ENCODE assay signal across 10 cellular contexts in the genomic region with DNA sequence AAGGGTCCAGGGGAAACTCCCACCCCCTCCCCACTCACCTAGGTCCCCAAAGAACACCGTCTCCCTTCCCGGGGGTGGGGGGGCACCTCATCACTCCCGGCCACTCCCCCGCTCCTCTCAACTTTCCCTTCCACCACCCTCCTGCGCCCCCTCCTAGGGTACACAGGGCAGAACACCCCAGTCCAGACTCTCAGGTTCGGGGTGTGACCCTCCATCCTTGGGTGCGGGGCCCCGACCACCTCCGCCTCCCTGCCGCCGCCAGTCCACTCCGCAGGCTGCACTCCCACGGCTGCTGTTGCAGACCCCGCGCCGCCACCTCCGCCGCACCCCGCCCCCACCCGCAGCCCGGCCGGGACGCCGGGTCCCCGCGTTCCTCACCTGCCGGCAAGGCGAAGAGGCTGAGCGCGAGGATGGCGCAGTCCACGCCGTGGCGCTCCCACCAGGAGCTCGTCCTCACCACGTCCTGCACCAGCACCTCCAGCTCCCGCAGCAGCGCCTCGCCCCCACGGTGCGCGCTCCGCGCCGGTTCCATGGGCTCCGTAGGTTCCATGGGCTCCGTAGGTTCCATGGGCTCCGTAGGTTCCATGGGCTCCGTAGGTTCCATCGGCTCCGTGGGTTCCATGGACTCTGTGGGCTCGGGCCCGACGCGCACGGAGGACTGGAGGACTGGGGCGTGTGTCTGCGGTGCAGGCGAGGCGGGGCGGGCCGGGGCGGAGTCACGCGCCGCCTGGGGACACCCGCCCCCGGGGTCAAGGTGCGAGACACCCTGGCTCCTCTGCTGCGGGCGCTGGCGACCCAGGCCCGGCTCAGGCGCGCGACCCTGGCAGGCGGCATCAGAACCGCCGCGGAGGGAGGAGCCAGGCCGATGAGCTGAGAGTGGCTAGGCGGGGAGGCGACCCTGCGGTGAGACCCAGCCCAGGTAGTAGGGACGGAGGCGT. TPM values are rescaled to one million over a fixed set of nuclear protein-coding genes. Genes with fewer than 3 reads are reported as not detected.
DNase-seq lines count a peak whose midpoint lies in the region; ATAC-seq and TF ChIP-seq lines count a peak whose summit lies in the region.
"Had no signal": no experiment of that assay in that cellular context is flagged by ENCODE, and none has a peak within 500 bp of the region (broad histone marks: within the 10 kb centered on the region; RNA-seq: fewer than 3 reads in every experiment).

Gene FADS6, minus strand, starts transcription at position 660 of the 938 bp plus-strand sequence. Its CDS starts 38 bp downstream, at position 622.

- peaks cover 2% of the 10 kb centered on the region for H3K4me1 Mint-ChIP-seq in activated naive CD8-positive, alpha-beta T cell treated with anti-CD3 and anti-CD28 coated beads for 36 hours

- H3K36me3 ChIP-seq in HUES6 (ENCODE audit: control insufficient read depth, insufficient read depth, low read length): no peaks in the 10 kb centered on the region
- no peaks in the 10 kb centered on the region for H3K36me3 ChIP-seq in gastrocnemius medialis

- H3K27ac Mint-ChIP-seq in activated naive CD8-positive, alpha-beta T cell treated with anti-CD3 and anti-CD28 coated beads for 36 hours: no peak within 1 kb of the TSS

- H3K4me3 ChIP-seq in HUES6 (ENCODE audit: low read depth, low read length) (peak within 1 kb of the TSS; percentile 85), iPS-11a (ENCODE audit: low read depth, low read length) (peak within 1 kb of the TSS; percentile 53), gastrocnemius medialis (peak within 1 kb of the TSS; percentile 8 to 42 (median 36))

- H3K36me3 Mint-ChIP-seq in activated naive CD8-positive, alpha-beta T cell treated with anti-CD3 and anti-CD28 coated beads for 36 hours: no peaks in the 10 kb centered on the region

- TF ChIP-seq POLR2A in gastrocnemius medialis (IDR thresholded peaks at IDR 0.05): no peak

- H3K9me3 ChIP-seq in HUES6 (ENCODE audit: control insufficient read depth, insufficient read depth, low read depth, low read length): no peaks in the 10 kb centered on the region
- no peaks in the 10 kb centered on the region for H3K9me3 ChIP-seq in gastrocnemius medialis

- H3K9ac ChIP-seq in HUES6 (ENCODE audit: low read length): no peak within 1 kb of the TSS

- peak within 1 kb of the TSS; percentile 48 for H3K4me3 Mint-ChIP-seq in activated naive CD8-positive, alpha-beta T cell treated with anti-CD3 and anti-CD28 coated beads for 36 hours
- H3K4me3 Mint-ChIP-seq: neural crest cell had no signal

- in situ Hi-C loops in gastrocnemius medialis (cut with MboI; ENCODE audit: low sequenced_read_pairs in 4 of 4): no loop called here

- no peaks in the 10 kb centered on the region for H3K9me3 Mint-ChIP-seq in activated naive CD8-positive, alpha-beta T cell treated with anti-CD3 and anti-CD28 coated beads for 36 hours
- H3K9me3 Mint-ChIP-seq: neural crest cell had no signal

- intact Hi-C loops in gastrocnemius medialis (cut with DNase I; ENCODE audit: low total_unique reads): no loop called here

- no peak for TF ChIP-seq CTCF in gastrocnemius medialis (IDR thresholded peaks at IDR 0.05 in 4 of 5, conservative IDR thresholded peaks at IDR 0.05 in 1 of 5)

- H3K4me1 ChIP-seq in HUES6 (ENCODE audit: control insufficient read depth, insufficient read depth, low read length) (peaks cover 11% of the 10 kb centered on the region), gastrocnemius medialis (peaks cover 4 to 6% of the 10 kb centered on the region in 2 donors)

- H3K27ac ChIP-seq in HUES6 (ENCODE audit: low read depth, low read length) (no peak within 1 kb of the TSS), gastrocnemius medialis (no peak within 1 kb of the TSS)

- H3K27me3 Mint-ChIP-seq in activated naive CD8-positive, alpha-beta T cell treated with anti-CD3 and anti-CD28 coated beads for 36 hours: peaks cover 54% of the 10 kb centered on the region

- peak; percentile 15 for DNase-seq in activated naive CD8-positive, alpha-beta T cell treated with anti-CD3 and anti-CD28 coated beads for 36 hours
- no peak for DNase-seq in gastrocnemius medialis
- no peak for DNase-seq in putamen (ENCODE audit: low spot score)
- no peak for DNase-seq in Kasumi-1 (lab: John Stamatoyannopoulos, UW)
- DNase-seq: MM.1S had no signal

- ATAC-seq in gastrocnemius medialis (no peak), GM18867 (IDR thresholded peaks at IDR 0.05; ENCODE audit: unreplicated experiment) (no peak), HG03039 (IDR thresholded peaks at IDR 0.05; ENCODE audit: unreplicated experiment) (no peak)

- H3K27me3 ChIP-seq in HUES6 (ENCODE audit: control insufficient read depth, insufficient read depth, low read length) (peaks cover 68% of the 10 kb centered on the region), gastrocnemius medialis (peaks cover 36 to 47% (median 39%) of the 10 kb centered on the region in 3 donors)

RNA-seq across cellular contexts. Expression of gene FADS6, which starts in this region (rescaled TPM):
- not detected for total RNA-seq in activated naive CD8-positive, alpha-beta T cell treated with anti-CD3 and anti-CD28 coated beads for 36 hours
- total RNA-seq in gastrocnemius medialis: not detected
- total RNA-seq: neural crest cell had no signal

Comparison
In these comparisons a context has a peak if more than half of its experiments do, and no peak if none do; other contexts are left out.
1. Peak in DNase-seq in activated naive CD8-positive, alpha-beta T cell treated with anti-CD3 and anti-CD28 coated beads for 36 hours; RNA of the gene not detected or under 1 TPM.